In genomic region chr7:131355917-131356777, GRCh38 we compare ENCODE assay signal across 20 cellular contexts. TPM values are rescaled to one million over a fixed set of nuclear protein-coding genes. Genes with fewer than 3 reads are reported as not detected.
A peak's percentile ranks its signal among the peaks of the same experiment; 100 is the strongest.
DNase-seq lines count a peak whose midpoint lies in the region; TF ChIP-seq lines count a peak whose summit lies in the region.
"Had no signal": no experiment of that assay in that cellular context is flagged by ENCODE, and none has a peak within 500 bp of the region (broad histone marks: within the 10 kb centered on the region; RNA-seq: fewer than 3 reads in every experiment).

No MANE protein-coding gene starts in this region.

- H3K36me3 ChIP-seq in colonic mucosa = no peaks in the 10 kb centered on the region
- H3K36me3 ChIP-seq in BE2C = no peaks in the 10 kb centered on the region
- H3K36me3 ChIP-seq: ascending aorta, esophagus muscularis mucosa, heart right ventricle, tibial nerve had no signal

- H3K4me1 ChIP-seq in colonic mucosa (no peaks in the 10 kb centered on the region), BE2C (no peaks in the 10 kb centered on the region)

- no peak overlapping the region for H3K4me3 Mint-ChIP-seq in nephron
- H3K4me3 Mint-ChIP-seq: activated B cell treated with CpG ODN at 0.5 μM for 24 hours; dendritic cell treated with granulocyte-macrophage colony-stimulating factor and Interleukin-4, amounts not matched to agents 40 ng/mL and 50 ng/mL, for 4 days; natural killer cell treated with Interleukin-12 subunit alpha and Interleukin-12 subunit beta and Interleukin-15 and Interleukin-18, amount 100 ng/mL, for 72 hours had no signal

- no peaks in the 10 kb centered on the region for H3K27me3 Mint-ChIP-seq in nephron (ENCODE audit: low read depth)
- H3K27me3 Mint-ChIP-seq: activated B cell treated with CpG ODN at 0.5 μM for 24 hours; dendritic cell treated with granulocyte-macrophage colony-stimulating factor and Interleukin-4, amounts not matched to agents 40 ng/mL and 50 ng/mL, for 4 days; natural killer cell treated with Interleukin-12 subunit alpha and Interleukin-12 subunit beta and Interleukin-15 and Interleukin-18, amount 100 ng/mL, for 72 hours had no signal

- intact Hi-C loops in colonic mucosa (cut with DNase I) = no loop called here

- H3K27ac ChIP-seq in C4-2B (peak overlapping the region; percentile 66), colonic mucosa (no peak overlapping the region)
- H3K27ac ChIP-seq: ascending aorta, esophagus muscularis mucosa, heart right ventricle had no signal

- H3K9ac ChIP-seq in colonic mucosa (ENCODE audit: low read depth in 2 of 2, low read length in 2 of 2) = no peak overlapping the region

- H3K27ac Mint-ChIP-seq in nephron = peak overlapping the region in 2 of 3 experiments; percentile 10 to 28
- H3K27ac Mint-ChIP-seq: activated B cell treated with CpG ODN at 0.5 μM for 24 hours; dendritic cell treated with granulocyte-macrophage colony-stimulating factor and Interleukin-4, amounts not matched to agents 40 ng/mL and 50 ng/mL, for 4 days; natural killer cell treated with Interleukin-12 subunit alpha and Interleukin-12 subunit beta and Interleukin-15 and Interleukin-18, amount 100 ng/mL, for 72 hours had no signal

- TF ChIP-seq CTCF in C4-2B (conservative IDR thresholded peaks at IDR 0.05) (no peak), colonic mucosa (IDR thresholded peaks at IDR 0.05) (no peak), nephron (IDR thresholded peaks at IDR 0.05; ENCODE audit: unreplicated experiment in 3 of 3) (no peak), BE2C (IDR thresholded peaks at IDR 0.05; ENCODE audit: low read depth, low read length) (no peak)

- H3K9me3 Mint-ChIP-seq in nephron = peaks cover 13% of the 10 kb centered on the region
- H3K9me3 Mint-ChIP-seq: activated B cell treated with CpG ODN at 0.5 μM for 24 hours; dendritic cell treated with granulocyte-macrophage colony-stimulating factor and Interleukin-4, amounts not matched to agents 40 ng/mL and 50 ng/mL, for 4 days; natural killer cell treated with Interleukin-12 subunit alpha and Interleukin-12 subunit beta and Interleukin-15 and Interleukin-18, amount 100 ng/mL, for 72 hours had no signal

- peak; percentile 80 for DNase-seq in HT-29 (ENCODE audit: low spot score)
- DNase-seq in colonic mucosa = peak; percentile 65
- no peak for DNase-seq in BE2C
- no peak for DNase-seq in iPS-NIHi7 (ENCODE audit: extremely low spot score)
- DNase-seq in DMS153 (lab: John Stamatoyannopoulos, UW) = no peak
- DNase-seq in activated gamma-delta T cell (lab: John Stamatoyannopoulos, UW) = no peak
- DNase-seq: activated B cell treated with CpG ODN at 0.5 μM for 24 hours; activated effector memory CD4-positive, alpha-beta T cell treated with anti-CD3 and anti-CD28 coated beads, Interleukin-2, amount 50 U/mL, for 16 hours; IMR-90; NCI-H1436 treated with DMSO at 0.1 percent for 48 hours; NCI-H446 treated with DMSO at 0.1 percent for 48 hours; stimulated activated CD4-positive, alpha-beta T cell treated with anti-CD3 and anti-CD28 coated beads, Interleukin-4, amount 100 ng/mL, for 24 hours had no signal

- H3K9me3 ChIP-seq in colonic mucosa = no peaks in the 10 kb centered on the region
- no peaks in the 10 kb centered on the region for H3K9me3 ChIP-seq in BE2C
- H3K9me3 ChIP-seq: ascending aorta, esophagus muscularis mucosa, heart right ventricle, tibial nerve had no signal

- peaks cover 23% of the 10 kb centered on the region for H3K4me1 Mint-ChIP-seq in nephron

- H3K4me3 ChIP-seq in colonic mucosa = no peak overlapping the region
- no peak overlapping the region for H3K4me3 ChIP-seq in BE2C (ENCODE audit: low read depth, low read length)
- H3K4me3 ChIP-seq: ascending aorta, esophagus muscularis mucosa, heart right ventricle, tibial nerve had no signal

- peaks cover 46% of the 10 kb centered on the region for H3K36me3 Mint-ChIP-seq in nephron (ENCODE audit: low read depth)
- H3K36me3 Mint-ChIP-seq: natural killer cell treated with Interleukin-12 subunit alpha and Interleukin-12 subunit beta and Interleukin-15 and Interleukin-18, amount 100 ng/mL, for 72 hours had no signal

- no peaks in the 10 kb centered on the region for H3K27me3 ChIP-seq in colonic mucosa
- H3K27me3 ChIP-seq in BE2C = no peaks in the 10 kb centered on the region
- H3K27me3 ChIP-seq: ascending aorta, esophagus muscularis mucosa, heart right ventricle, tibial nerve had no signal

RNA-seq across cellular contexts. Expression of gene MKLN1, which starts 28.5 kb away (rescaled TPM):
- total RNA-seq in HT-29 (2014; rRNA removed; shearing (Covaris generic)) = 11.2 and 12.1 TPM in 2 replicates
- 10 to 100 TPM; 35.1 to 48.7 TPM for total RNA-seq in colonic mucosa
- polyA plus RNA-seq in BE2C (2012; ENCODE audit: insufficient read depth, insufficient read length, low read depth) = 11.1 TPM

Comparison
In these comparisons a context has a peak if more than half of its experiments do, and no peak if none do; other contexts are left out.
1. DNase-seq: peak in HT-29 (single experiment) and colonic mucosa (single experiment); none in BE2C (single experiment), iPS-NIHi7 (single experiment), DMS153 (single experiment) and activated gamma-delta T cell (single experiment).